In genomic region chr6:63584125-63584514, GRCh38 we compare ENCODE assay signal across 1 cellular context.
TF ChIP-seq lines count a peak whose summit lies in the region.

No MANE protein-coding gene starts in this region.

TF ChIP-seq in IMR-90, 13 proteins besides CTCF, POLR2A, EP300 and RAD21 (continued from another document):
- no peak for TF ChIP-seq CHD1 (IDR thresholded peaks at IDR 0.05; ENCODE audit: low read depth, low read length)
- no peak for TF ChIP-seq CEBPB (IDR thresholded peaks at IDR 0.05; ENCODE audit: low read depth, low read length)
- TF ChIP-seq NFE2L2 (IDR thresholded peaks at IDR 0.05; ENCODE audit: low read depth, low read length), result no peak
- TF ChIP-seq, protein P1, sequence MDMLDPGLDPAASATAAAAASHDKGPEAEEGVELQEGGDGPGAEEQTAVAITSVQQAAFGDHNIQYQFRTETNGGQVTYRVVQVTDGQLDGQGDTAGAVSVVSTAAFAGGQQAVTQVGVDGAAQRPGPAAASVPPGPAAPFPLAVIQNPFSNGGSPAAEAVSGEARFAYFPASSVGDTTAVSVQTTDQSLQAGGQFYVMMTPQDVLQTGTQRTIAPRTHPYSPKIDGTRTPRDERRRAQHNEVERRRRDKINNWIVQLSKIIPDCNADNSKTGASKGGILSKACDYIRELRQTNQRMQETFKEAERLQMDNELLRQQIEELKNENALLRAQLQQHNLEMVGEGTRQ (IDR thresholded peaks at IDR 0.05; ENCODE audit: low read depth, low read length), result no peak
- no peak for TF ChIP-seq FOS (IDR thresholded peaks at IDR 0.05; ENCODE audit: low read depth, low read length)
- TF ChIP-seq SMC3 (IDR thresholded peaks at IDR 0.05; ENCODE audit: low read depth, low read length), result no peak
